ENCODE assay signal across 28 cellular contexts in genomic region chr6:163948250-163948649, GRCh38.
"Had no signal": no experiment of that assay in that cellular context is flagged by ENCODE, and none has a peak within 500 bp of the region (broad histone marks: within the 10 kb centered on the region; RNA-seq: fewer than 3 reads in every experiment).

No MANE protein-coding gene starts in this region.

- H3K27ac Mint-ChIP-seq: activated CD4-positive, alpha-beta memory T cell treated with anti-CD3 and anti-CD28 coated beads for 36 hours; activated CD4-positive, alpha-beta T cell treated with anti-CD3 and anti-CD28 coated beads, Interleukin-2, amount 10 ng/mL, durations not matched to agents 7 days and 5 days; activated naive CD4-positive, alpha-beta T cell treated with anti-CD3 and anti-CD28 coated beads, Interleukin-2, amount 10 ng/mL, durations not matched to agents 7 days and 5 days; activated naive CD8-positive, alpha-beta T cell treated with anti-CD3 and anti-CD28 coated beads for 36 hours; activated T-helper 2 cell treated with anti-CD3 and anti-CD28 coated beads, Interferon-gamma antibody, Interleukin-2, Interleukin-4, amounts not matched to agents 10 μg/mL and 5 μg/mL and 100 μg/mL, durations not matched to agents 14 hours and 24 hours and 36 hours had no signal

- H3K9me3 Mint-ChIP-seq: activated CD4-positive, alpha-beta memory T cell treated with anti-CD3 and anti-CD28 coated beads for 36 hours; activated CD4-positive, alpha-beta T cell treated with anti-CD3 and anti-CD28 coated beads, Interleukin-2, amount 10 ng/mL, durations not matched to agents 7 days and 5 days; activated naive CD4-positive, alpha-beta T cell treated with anti-CD3 and anti-CD28 coated beads, Interleukin-2, amount 10 ng/mL, durations not matched to agents 7 days and 5 days; activated naive CD8-positive, alpha-beta T cell treated with anti-CD3 and anti-CD28 coated beads for 36 hours; activated T-helper 2 cell treated with anti-CD3 and anti-CD28 coated beads, Interferon-gamma antibody, Interleukin-2, Interleukin-4, amounts not matched to agents 10 μg/mL and 5 μg/mL and 100 μg/mL, durations not matched to agents 14 hours and 24 hours and 36 hours had no signal

- H3K4me1 Mint-ChIP-seq: activated CD4-positive, alpha-beta T cell treated with anti-CD3 and anti-CD28 coated beads, Interleukin-2, amount 10 ng/mL, durations not matched to agents 7 days and 5 days; activated naive CD4-positive, alpha-beta T cell treated with anti-CD3 and anti-CD28 coated beads, Interleukin-2, amount 10 ng/mL, durations not matched to agents 7 days and 5 days had no signal

- H3K4me3 ChIP-seq: adrenal gland, breast epithelium, Peyer's patch, SJCRH30 had no signal

- H3K4me3 Mint-ChIP-seq: activated CD4-positive, alpha-beta memory T cell treated with anti-CD3 and anti-CD28 coated beads for 36 hours; activated CD4-positive, alpha-beta T cell treated with anti-CD3 and anti-CD28 coated beads, Interleukin-2, amount 10 ng/mL, durations not matched to agents 7 days and 5 days; activated naive CD4-positive, alpha-beta T cell treated with anti-CD3 and anti-CD28 coated beads, Interleukin-2, amount 10 ng/mL, durations not matched to agents 7 days and 5 days; activated naive CD8-positive, alpha-beta T cell treated with anti-CD3 and anti-CD28 coated beads for 36 hours had no signal

- H3K27ac ChIP-seq: adrenal gland, breast epithelium, Peyer's patch, RWPE1, SJCRH30, VCaP had no signal

- H3K36me3 Mint-ChIP-seq: activated CD4-positive, alpha-beta memory T cell treated with anti-CD3 and anti-CD28 coated beads for 36 hours; activated naive CD4-positive, alpha-beta T cell treated with anti-CD3 and anti-CD28 coated beads, Interleukin-2, amount 10 ng/mL, durations not matched to agents 7 days and 5 days; activated naive CD8-positive, alpha-beta T cell treated with anti-CD3 and anti-CD28 coated beads for 36 hours had no signal

- H3K36me3 ChIP-seq: adrenal gland, breast epithelium, Peyer's patch, SJCRH30 had no signal

- H3K4me1 ChIP-seq: adrenal gland, breast epithelium, Peyer's patch had no signal

- H3K27me3 ChIP-seq: adrenal gland, breast epithelium, Peyer's patch, SJCRH30 had no signal

- H3K4me2 ChIP-seq: SK-N-SH had no signal

- H3K9me3 ChIP-seq: adrenal gland, breast epithelium, Peyer's patch, SJCRH30, SK-N-SH had no signal

- H3K9ac ChIP-seq: SK-N-SH had no signal

- DNase-seq: activated CD4-positive, alpha-beta memory T cell treated with anti-CD3 and anti-CD28 coated beads for 36 hours; activated CD4-positive, alpha-beta T cell treated with anti-CD3 and anti-CD28 coated beads, Interleukin-2, amount 10 ng/mL, durations not matched to agents 7 days and 5 days; activated CD4-positive, CD25-positive, alpha-beta regulatory T cell; activated gamma-delta T cell treated with Interleukin-2 at 50 U/mL for 16 hours; activated naive CD4-positive, alpha-beta T cell treated with anti-CD3 and anti-CD28 coated beads, Interleukin-2, amount 10 ng/mL, durations not matched to agents 7 days and 5 days; activated naive CD8-positive, alpha-beta T cell treated with anti-CD3 and anti-CD28 coated beads for 36 hours; activated T-cell treated with anti-CD3 and anti-CD28 coated beads for 4 hours; activated T-cell treated with anti-CD3 and anti-CD28 coated beads, Interleukin-2, amount 50 U/mL, for 48 hours; adrenal gland; anterior cingulate cortex; central memory CD4-positive, alpha-beta T cell; Karpas-422; MM.1S; NCI-H1105; NCI-H1436; NCI-H1694 treated with DMSO at 0.1 percent for 48 hours; NCI-H2029 treated with DMSO at 0.1 percent for 48 hours; NCI-H510A treated with DMSO at 0.1 percent for 48 hours; NCI-H69; Peyer's patch; Right ventricle myocardium superior; SJCRH30; SK-N-SH; T-helper 1 cell had no signal
